ENCODE assay signal across 9 cellular contexts in genomic region chr6:129500958-129501381, GRCh38.
DNase-seq lines count a peak whose midpoint lies in the region; FAIRE-seq and TF ChIP-seq lines count a peak whose summit lies in the region.
"Had no signal": no experiment of that assay in that cellular context is flagged by ENCODE, and none has a peak within 500 bp of the region (broad histone marks: within the 10 kb centered on the region; RNA-seq: fewer than 3 reads in every experiment).

No MANE protein-coding gene starts in this region.

- no peaks in the 10 kb centered on the region for H3K27me3 Mint-ChIP-seq in astrocyte (ENCODE audit: low read depth, unreplicated experiment)

- H3K9ac ChIP-seq in HUES64 (ENCODE audit: low read depth, low read length) (peak overlapping the region; percentile 41; the same call in 1 of the 2 replicates), astrocyte (ENCODE audit: low read length) (peak overlapping the region; percentile 81)

- no peaks in the 10 kb centered on the region for H3K9me3 ChIP-seq in HUES64 (ENCODE audit: insufficient read depth, low read depth, low read length)
- H3K9me3 ChIP-seq in astrocyte (ENCODE audit: insufficient read depth, low read depth, low read length): no peaks in the 10 kb centered on the region
- H3K9me3 ChIP-seq in muscle layer of duodenum (ENCODE audit: control insufficient read depth in 1 of 2, low read length in 2 of 2): no peaks in the 10 kb centered on the region

- no peaks in the 10 kb centered on the region for H4K20me1 ChIP-seq in astrocyte (ENCODE audit: insufficient read depth, low read length)

- H3K4me1 ChIP-seq in HUES64 (ENCODE audit: insufficient read depth, low read length) (peaks cover 35% of the 10 kb centered on the region), astrocyte (ENCODE audit: insufficient read depth, low read length) (peaks cover 35% of the 10 kb centered on the region), muscle layer of duodenum (ENCODE audit: control insufficient read depth in 1 of 2, insufficient read depth in 2 of 2, low read length in 2 of 2) (peaks cover 0 to 6% of the 10 kb centered on the region in 2 donors)

- peak overlapping the region; percentile 53 for H2AFZ ChIP-seq in astrocyte (ENCODE audit: low read depth, low read length)

- H3K27ac Mint-ChIP-seq in astrocyte (ENCODE audit: unreplicated experiment): peak overlapping the region; percentile 98
- H3K27ac Mint-ChIP-seq: naive B cell had no signal

- H3K27ac ChIP-seq in HUES64 (ENCODE audit: low read depth, low read length): peak overlapping the region; percentile 54
- H3K27ac ChIP-seq in astrocyte (ENCODE audit: low read depth, low read length): peak overlapping the region; percentile 92
- H3K27ac ChIP-seq in muscle layer of duodenum (ENCODE audit: low read length): peak overlapping the region; percentile 4

- H3K4me3 Mint-ChIP-seq in astrocyte (ENCODE audit: unreplicated experiment): peak overlapping the region; percentile 36
- H3K4me3 Mint-ChIP-seq: naive B cell had no signal

- no peaks in the 10 kb centered on the region for H3K36me3 Mint-ChIP-seq in astrocyte (ENCODE audit: low read depth, unreplicated experiment)
- H3K36me3 Mint-ChIP-seq: naive B cell had no signal

- TF ChIP-seq CTCF in astrocyte (IDR thresholded peaks at IDR 0.05; ENCODE audit: insufficient read depth, low read depth, low read length) (peak; percentile 70), GM20000 (IDR thresholded peaks at IDR 0.05; ENCODE audit: extremely low read depth, missing control alignments) (no peak)

- H3K36me3 ChIP-seq in HUES64 (ENCODE audit: insufficient read depth, low read length) (no peaks in the 10 kb centered on the region), astrocyte (ENCODE audit: insufficient read depth, low read length) (no peaks in the 10 kb centered on the region), muscle layer of duodenum (ENCODE audit: control insufficient read depth in 1 of 2, insufficient read depth in 2 of 2, low read length in 2 of 2) (peaks cover 3% of the 10 kb centered on the region in 2 donors)

- H3K27me3 ChIP-seq in HUES64 (ENCODE audit: insufficient read depth, low read length) (no peaks in the 10 kb centered on the region), astrocyte (ENCODE audit: insufficient read depth, low read length) (no peaks in the 10 kb centered on the region), muscle layer of duodenum (ENCODE audit: low read depth, low read length) (no peaks in the 10 kb centered on the region)

- no peak overlapping the region for H3K4me3 ChIP-seq in HUES64 (ENCODE audit: low read length)
- H3K4me3 ChIP-seq in astrocyte (ENCODE audit: insufficient read depth, low read depth, low read length): peak overlapping the region; percentile 46
- no peak overlapping the region for H3K4me3 ChIP-seq in muscle layer of duodenum (ENCODE audit: low read depth in 1 of 2, low read length in 2 of 2)

- peak overlapping the region; percentile 86 for H3K4me2 ChIP-seq in astrocyte (ENCODE audit: low read length)

- no peaks in the 10 kb centered on the region for H3K79me2 ChIP-seq in astrocyte (ENCODE audit: insufficient read depth, low read length)

- peaks cover 56% of the 10 kb centered on the region for H3K4me1 Mint-ChIP-seq in astrocyte (ENCODE audit: low read depth, unreplicated experiment)

- FAIRE-seq in astrocyte (lab: Jason Lieb, UNC): no peak

- no peaks in the 10 kb centered on the region for H3K9me3 Mint-ChIP-seq in astrocyte (ENCODE audit: unreplicated experiment)
- H3K9me3 Mint-ChIP-seq: naive B cell had no signal

- 76% methylated on average over 10 of the region's 10 CpGs for WGBS in HUES64

- DNase-seq in D341Med (ENCODE audit: low spot score): peak; percentile 53
- DNase-seq in astrocyte (ENCODE audit: low read depth): peak; percentile 47
- no peak for DNase-seq in NOMO-1 treated with DMSO at 0.1 percent for 48 hours (lab: John Stamatoyannopoulos, UW; ENCODE audit: unreplicated experiment)
- DNase-seq in DMS79 (lab: John Stamatoyannopoulos, UW): no peak
- no peak for DNase-seq in GM20000 (ENCODE audit: low spot score)
- no peak for DNase-seq in ecto neural progenitor cell (ENCODE audit: low spot score)
- DNase-seq: naive B cell had no signal

Comparison
In these comparisons a context has a peak if more than half of its experiments do, and no peak if none do; other contexts are left out.
1. DNase-seq: peak in D341Med (single experiment) and astrocyte (single experiment); none in NOMO-1 treated with DMSO at 0.1 percent for 48 hours (single experiment), DMS79 (single experiment), GM20000 (single experiment) and ecto neural progenitor cell (single experiment).
2. H3K27ac ChIP-seq: peak in every context shown above with its lines; median percentile 92 in astrocyte; 54 in HUES64; 4 in muscle layer of duodenum.